Comparison of ENCODE assay signal across 17 cellular contexts in the genomic region with DNA sequence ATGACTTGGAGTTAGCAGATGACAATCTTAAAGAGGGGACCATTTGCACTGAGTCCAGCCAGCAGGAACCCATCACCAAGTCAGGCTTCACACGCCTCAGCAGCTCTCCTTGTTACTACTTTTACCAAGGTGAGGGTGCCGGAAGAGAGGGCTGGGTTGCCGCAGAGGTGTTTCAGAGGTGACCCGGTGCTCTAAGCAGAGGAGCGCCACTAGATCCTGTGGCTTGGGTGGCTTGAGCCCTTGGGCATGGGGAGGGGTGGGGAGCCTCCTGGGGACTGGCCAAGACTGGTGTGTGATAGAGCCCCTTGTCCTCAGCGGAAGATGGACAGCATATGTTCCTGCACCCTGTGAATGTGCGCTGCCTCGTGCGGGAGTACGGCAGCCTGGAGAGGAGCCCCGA. TPM values are rescaled to one million over a fixed set of nuclear protein-coding genes. Genes with fewer than 3 reads are reported as not detected.
DNase-seq lines count a peak whose midpoint lies in the region; ATAC-seq and TF ChIP-seq lines count a peak whose summit lies in the region.
"Had no signal": no experiment of that assay in that cellular context is flagged by ENCODE, and none has a peak within 500 bp of the region (broad histone marks: within the 10 kb centered on the region; RNA-seq: fewer than 3 reads in every experiment).

No MANE protein-coding gene starts in this region.

- no peaks in the 10 kb centered on the region for H3K27me3 ChIP-seq in esophagus squamous epithelium
- H3K27me3 ChIP-seq in foreskin keratinocyte: no peaks in the 10 kb centered on the region
- H3K27me3 ChIP-seq: BE2C had no signal

- intact Hi-C loops in esophagus squamous epithelium (cut with DNase I): no loop called here
- intact Hi-C loops in left colon (cut with DNase I, micrococcal nuclease): no loop called here

- DNase-seq in activated T-cell treated with anti-CD3 and anti-CD28 coated beads, Interleukin-2, amount 50 U/mL, for 24 hours: no peak
- no peak for DNase-seq in activated T-cell treated with anti-CD3 and anti-CD28 coated beads, Interleukin-2, amount 50 U/mL, for 72 hours
- DNase-seq in esophagus squamous epithelium (lab: John Stamatoyannopoulos, UW) (no peak), left colon (no peak), foreskin keratinocyte (no peak), AG08396 (ENCODE audit: low spot score) (no peak), NCI-H128 (lab: John Stamatoyannopoulos, UW; ENCODE audit: unreplicated experiment) (no peak)
- DNase-seq in stimulated activated naive B cell treated with anti-CD40 and anti-IgM and Interleukin-4, amounts not matched to agents 10 μg/mL and 1 μg/mL and 100 μg/mL, for 72 hours: no peak
- DNase-seq: BE2C; CD8-positive, alpha-beta memory T cell; KBM-7; NCI-H1436; NCI-H2029; NCI-H2171; NCI-H446; NCI-H69 had no signal

- no peaks in the 10 kb centered on the region for H3K9me3 ChIP-seq in esophagus squamous epithelium
- H3K9me3 ChIP-seq: BE2C had no signal

- peaks cover 94% of the 10 kb centered on the region for H3K36me3 Mint-ChIP-seq in activated T-cell treated with anti-CD3 and anti-CD28 coated beads, Interleukin-2, amount 50 U/mL, for 24 hours (ENCODE audit: low read depth)
- peaks cover 12 to 42% of the 10 kb centered on the region in 2 donors for H3K36me3 Mint-ChIP-seq in activated T-cell treated with anti-CD3 and anti-CD28 coated beads, Interleukin-2, amount 50 U/mL, for 72 hours (ENCODE audit: insufficient read depth in 2 of 2)
- H3K36me3 Mint-ChIP-seq in stimulated activated naive B cell treated with anti-CD40 and anti-IgM and Interleukin-4, amounts not matched to agents 10 μg/mL and 1 μg/mL and 100 μg/mL, for 72 hours: peaks cover 35 to 46% of the 10 kb centered on the region in 2 donors

- H3K36me3 ChIP-seq in esophagus squamous epithelium: peaks cover 28 to 99% (median 79%) of the 10 kb centered on the region in 3 donors

- H3K27ac Mint-ChIP-seq in activated T-cell treated with anti-CD3 and anti-CD28 coated beads, Interleukin-2, amount 50 U/mL, for 24 hours: peak overlapping the region; percentile 61
- H3K27ac Mint-ChIP-seq in activated T-cell treated with anti-CD3 and anti-CD28 coated beads, Interleukin-2, amount 50 U/mL, for 72 hours: no peak overlapping the region
- peak overlapping the region; percentile 71 for H3K27ac Mint-ChIP-seq in stimulated activated naive B cell treated with anti-CD40 and anti-IgM and Interleukin-4, amounts not matched to agents 10 μg/mL and 1 μg/mL and 100 μg/mL, for 72 hours

- TF ChIP-seq POLR2A in esophagus squamous epithelium (IDR thresholded peaks at IDR 0.05): no peak

- no peaks in the 10 kb centered on the region for H3K4me1 ChIP-seq in esophagus squamous epithelium
- H3K4me1 ChIP-seq in foreskin keratinocyte: no peaks in the 10 kb centered on the region
- H3K4me1 ChIP-seq: BE2C had no signal

- H3K4me1 Mint-ChIP-seq in activated T-cell treated with anti-CD3 and anti-CD28 coated beads, Interleukin-2, amount 50 U/mL, for 24 hours (ENCODE audit: low read depth): no peaks in the 10 kb centered on the region
- no peaks in the 10 kb centered on the region for H3K4me1 Mint-ChIP-seq in activated T-cell treated with anti-CD3 and anti-CD28 coated beads, Interleukin-2, amount 50 U/mL, for 72 hours (ENCODE audit: low read depth)
- no peaks in the 10 kb centered on the region for H3K4me1 Mint-ChIP-seq in stimulated activated naive B cell treated with anti-CD40 and anti-IgM and Interleukin-4, amounts not matched to agents 10 μg/mL and 1 μg/mL and 100 μg/mL, for 72 hours

- TF ChIP-seq CTCF in esophagus squamous epithelium (IDR thresholded peaks at IDR 0.05) (no peak), foreskin keratinocyte (conservative IDR thresholded peaks at IDR 0.05) (no peak)

- H3K9me3 Mint-ChIP-seq in activated T-cell treated with anti-CD3 and anti-CD28 coated beads, Interleukin-2, amount 50 U/mL, for 24 hours: no peaks in the 10 kb centered on the region
- H3K9me3 Mint-ChIP-seq in activated T-cell treated with anti-CD3 and anti-CD28 coated beads, Interleukin-2, amount 50 U/mL, for 72 hours: no peaks in the 10 kb centered on the region
- no peaks in the 10 kb centered on the region for H3K9me3 Mint-ChIP-seq in stimulated activated naive B cell treated with anti-CD40 and anti-IgM and Interleukin-4, amounts not matched to agents 10 μg/mL and 1 μg/mL and 100 μg/mL, for 72 hours
- H3K9me3 Mint-ChIP-seq: CD8-positive, alpha-beta memory T cell had no signal

- H3K27me3 Mint-ChIP-seq in activated T-cell treated with anti-CD3 and anti-CD28 coated beads, Interleukin-2, amount 50 U/mL, for 24 hours: no peaks in the 10 kb centered on the region
- H3K27me3 Mint-ChIP-seq in activated T-cell treated with anti-CD3 and anti-CD28 coated beads, Interleukin-2, amount 50 U/mL, for 72 hours (ENCODE audit: low read depth): no peaks in the 10 kb centered on the region
- no peaks in the 10 kb centered on the region for H3K27me3 Mint-ChIP-seq in stimulated activated naive B cell treated with anti-CD40 and anti-IgM and Interleukin-4, amounts not matched to agents 10 μg/mL and 1 μg/mL and 100 μg/mL, for 72 hours
- H3K27me3 Mint-ChIP-seq: CD8-positive, alpha-beta memory T cell had no signal

- no peak overlapping the region for H3K4me3 Mint-ChIP-seq in activated T-cell treated with anti-CD3 and anti-CD28 coated beads, Interleukin-2, amount 50 U/mL, for 24 hours
- H3K4me3 Mint-ChIP-seq in activated T-cell treated with anti-CD3 and anti-CD28 coated beads, Interleukin-2, amount 50 U/mL, for 72 hours: no peak overlapping the region
- H3K4me3 Mint-ChIP-seq in stimulated activated naive B cell treated with anti-CD40 and anti-IgM and Interleukin-4, amounts not matched to agents 10 μg/mL and 1 μg/mL and 100 μg/mL, for 72 hours: no peak overlapping the region
- H3K4me3 Mint-ChIP-seq: CD8-positive, alpha-beta memory T cell had no signal

- WGBS in esophagus squamous epithelium, 2 donors: 81 to 93% methylated on average over 6 to 11 of the region's 11 CpGs

- H3K27ac ChIP-seq in esophagus squamous epithelium (peak overlapping the region in 3 of 4 donors; percentile 45 to 74 (median 55)), foreskin keratinocyte (no peak overlapping the region)
- H3K27ac ChIP-seq: 22Rv1 had no signal

- no peak overlapping the region for H3K4me3 ChIP-seq in esophagus squamous epithelium

- no peak for ATAC-seq in activated T-cell treated with anti-CD3 and anti-CD28 coated beads, Interleukin-2, amount 50 U/mL, for 72 hours (replicated peaks in 1 of 2)
- ATAC-seq in left colon (peak; percentile 19), foreskin keratinocyte (no peak)
- no peak for ATAC-seq in stimulated activated naive B cell treated with anti-CD40 and anti-IgM and Interleukin-4, amounts not matched to agents 10 μg/mL and 1 μg/mL and 100 μg/mL, for 72 hours (replicated peaks)

RNA-seq across cellular contexts. Expression of a gene that starts 17.7 kb away (rescaled TPM):
- total RNA-seq in activated T-cell treated with anti-CD3 and anti-CD28 coated beads, Interleukin-2, amount 50 U/mL, for 72 hours: 10 to 100 TPM; 37.4 to 40.8 TPM
- total RNA-seq in esophagus squamous epithelium (10 to 100 TPM; 15.6 to 28.1 (median 22.6) TPM), left colon (10 to 100 TPM; 28.5 to 34.5 TPM), foreskin keratinocyte (60.7 and 65.4 TPM in 2 replicates)
- polyA plus RNA-seq in foreskin keratinocyte: 75.7 and 81.4 TPM in 2 replicates

RNA-seq across cellular contexts. Expression of a gene that starts 29.3 kb away (rescaled TPM):
- total RNA-seq in activated T-cell treated with anti-CD3 and anti-CD28 coated beads, Interleukin-2, amount 50 U/mL, for 72 hours: 100 to 1,000 TPM; 198 to 200 TPM
- 100 to 1,000 TPM in 3 of 4 donors, 10 to 100 TPM in 1; 93.9 to 163 (median 120) TPM for total RNA-seq in esophagus squamous epithelium
- total RNA-seq in left colon: 100 to 1,000 TPM; 211 to 223 TPM
- 85.9 and 87.1 TPM in 2 replicates for total RNA-seq in foreskin keratinocyte
- 95.3 and 100.0 TPM in 2 replicates for polyA plus RNA-seq in foreskin keratinocyte

RNA-seq across cellular contexts. Expression of a gene that starts 34.5 kb away (rescaled TPM):
- 10 to 100 TPM; 28.9 to 36.7 TPM for total RNA-seq in activated T-cell treated with anti-CD3 and anti-CD28 coated beads, Interleukin-2, amount 50 U/mL, for 72 hours
- total RNA-seq in esophagus squamous epithelium (10 to 100 TPM; 12.2 to 27.7 (median 20.3) TPM), left colon (10 to 100 TPM; 31.2 to 35.1 TPM), foreskin keratinocyte (29.2 and 33.0 TPM in 2 replicates)
- 29.1 and 34.7 TPM in 2 replicates for polyA plus RNA-seq in foreskin keratinocyte
